Comparison of ENCODE assay signal across 10 cellular contexts in genomic region chr3:183044547-183045229, GRCh38. TPM values are rescaled to one million over a fixed set of nuclear protein-coding genes. Genes with fewer than 3 reads are reported as not detected.
DNase-seq lines count a peak whose midpoint lies in the region; ATAC-seq and TF ChIP-seq lines count a peak whose summit lies in the region.
"Had no signal": no experiment of that assay in that cellular context is flagged by ENCODE, and none has a peak within 500 bp of the region (broad histone marks: within the 10 kb centered on the region; RNA-seq: fewer than 3 reads in every experiment).

No MANE protein-coding gene starts in this region.

- H3K9me3 ChIP-seq in heart left ventricle, result no peaks in the 10 kb centered on the region
- H3K9me3 ChIP-seq: uterus had no signal

- DNase-seq in GM10248 (ENCODE audit: extremely low spot score) (peak; percentile 64), heart left ventricle (no peak), medulla oblongata (ENCODE audit: extremely low spot score) (no peak), NCI-H1092 treated with DMSO at 0.1 percent for 48 hours (lab: John Stamatoyannopoulos, UW) (no peak)
- DNase-seq in activated T-cell treated with anti-CD3 and anti-CD28 coated beads, Interleukin-2, amount 50 U/mL, for 48 hours, result no peak
- DNase-seq: NCI-H524, uterus had no signal

- peaks cover 0 to 84% (median 57%) of the 10 kb centered on the region in 9 donors for H3K36me3 ChIP-seq in heart left ventricle
- H3K36me3 ChIP-seq: uterus had no signal

- TF ChIP-seq CTCF in GM10248 (IDR thresholded peaks at IDR 0.05; ENCODE audit: control extremely low read depth, extremely low read depth, low read depth, missing control alignments), result no peak
- no peak for TF ChIP-seq CTCF in heart left ventricle (IDR thresholded peaks at IDR 0.05)

- no peak overlapping the region for H3K27ac ChIP-seq in heart left ventricle
- H3K27ac ChIP-seq: uterus had no signal

- no peak overlapping the region for H3K4me3 ChIP-seq in heart left ventricle
- H3K4me3 ChIP-seq: uterus had no signal

- no peaks in the 10 kb centered on the region for H3K27me3 ChIP-seq in heart left ventricle
- H3K27me3 ChIP-seq: uterus had no signal

- WGBS in heart left ventricle, 4 donors, result 82 to 90% (median 86%) methylated on average over 11 of the region's 11 CpGs

- CTCF ChIA-PET in GM10248 (lab: Yijun Ruan, JAX), result interaction anchor here (1.0 to 1.3 kb wide), 4 partner anchors 9 to 329 kb away, joined by 3 read pairs; no protein-coding TSS in a partner anchor

- intact Hi-C loops in heart left ventricle (cut with DNase I), result no loop called here

- TF ChIP-seq POLR2A in heart left ventricle (IDR thresholded peaks at IDR 0.05), result no peak

- peaks cover 0 to 6% (median 0%) of the 10 kb centered on the region in 12 donors for H3K4me1 ChIP-seq in heart left ventricle
- H3K4me1 ChIP-seq: uterus had no signal

- ATAC-seq in GM19351 (IDR thresholded peaks at IDR 0.05; ENCODE audit: unreplicated experiment) (peak; percentile 97), HG02852 (IDR thresholded peaks at IDR 0.05; ENCODE audit: unreplicated experiment) (peak; percentile 94), HG03575 (IDR thresholded peaks at IDR 0.05; ENCODE audit: extremely low read depth, insufficient number of reproducible peaks, low FRiP score, unreplicated experiment) (peak; percentile 88), heart left ventricle (no peak)

- POLR2A ChIA-PET in GM10248 (lab: Yijun Ruan, JAX), result no interaction called here

RNA-seq across cellular contexts. Expression of gene MCCC1, which starts 54.6 kb away (rescaled TPM):
- total RNA-seq in heart left ventricle, result 10 to 100 TPM; 33.0 to 58.4 (median 50.9) TPM
- polyA plus RNA-seq in heart left ventricle, result 10 to 100 TPM; 32.8 to 47.5 TPM

Comparison
In these comparisons a context has a peak if more than half of its experiments do, and no peak if none do; other contexts are left out.
1. ATAC-seq: peak in GM19351 (single experiment), HG02852 (single experiment) and HG03575 (single experiment); none in heart left ventricle (0 of 4).